In the genomic region with DNA sequence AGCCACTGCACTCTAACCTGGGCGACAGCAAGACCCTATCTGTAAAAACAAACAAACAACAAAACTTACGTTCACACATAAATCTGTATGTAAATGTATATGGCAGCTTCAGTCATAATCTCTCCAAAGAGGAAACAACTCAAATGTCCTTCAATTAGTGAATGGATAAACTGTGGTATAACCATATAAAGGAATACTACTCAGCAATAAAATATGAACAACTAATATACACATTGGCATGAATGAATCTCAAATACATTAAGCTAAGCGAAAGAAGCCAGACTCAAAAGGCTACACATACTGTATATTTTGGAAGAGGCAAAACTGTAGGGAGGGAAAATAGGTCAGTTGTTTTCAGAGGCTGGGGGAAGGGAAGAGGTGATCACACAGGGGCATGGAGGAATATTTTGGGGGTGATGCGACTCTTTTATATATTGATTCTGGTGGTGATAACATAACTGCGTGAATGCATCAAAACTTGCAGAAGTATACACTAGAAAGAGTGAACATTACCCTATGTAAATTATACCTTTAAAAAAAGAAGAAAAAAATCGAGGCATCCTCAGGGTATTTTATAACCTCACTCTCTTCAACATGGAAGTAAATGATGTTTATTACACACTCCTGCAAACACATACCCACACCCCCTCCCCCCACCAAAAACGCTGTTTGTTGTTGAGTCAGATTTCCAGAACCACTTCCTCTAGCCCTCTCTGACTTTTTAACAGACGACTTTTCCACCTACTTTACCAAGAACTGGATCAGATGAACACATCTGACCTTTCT, we compare ENCODE assay signal across 10 cellular contexts. TPM values are rescaled to one million over a fixed set of nuclear protein-coding genes. Genes with fewer than 3 reads are reported as not detected.
DNase-seq lines count a peak whose midpoint lies in the region; ATAC-seq and TF ChIP-seq lines count a peak whose summit lies in the region.
"Had no signal": no experiment of that assay in that cellular context is flagged by ENCODE, and none has a peak within 500 bp of the region (broad histone marks: within the 10 kb centered on the region; RNA-seq: fewer than 3 reads in every experiment).

No MANE protein-coding gene starts in this region.

- DNase-seq in HCEC 1CT (peak; percentile 81), RPMI7951 (ENCODE audit: low read depth) (peak; percentile 89), NCI-H524 (lab: John Stamatoyannopoulos, UW) (no peak), C1 segment of cervical spinal cord (lab: John Stamatoyannopoulos, UW) (no peak)
- peak; percentile 75 for DNase-seq in activated naive CD8-positive, alpha-beta T cell treated with anti-CD3 and anti-CD28 coated beads, Interleukin-2, amount 50 U/mL, for 24 hours
- peak; percentile 56 to 57 for DNase-seq in stimulated activated CD4-positive, alpha-beta T cell treated with anti-CD3 and anti-CD28 coated beads, Interleukin-2, amount 100 ng/mL, for 24 hours
- DNase-seq: Right ventricle myocardium superior had no signal

- no peaks in the 10 kb centered on the region for H3K36me3 Mint-ChIP-seq in activated naive CD8-positive, alpha-beta T cell treated with anti-CD3 and anti-CD28 coated beads, Interleukin-2, amount 50 U/mL, for 24 hours (ENCODE audit: low read depth)

- H3K9me3 Mint-ChIP-seq in activated naive CD8-positive, alpha-beta T cell treated with anti-CD3 and anti-CD28 coated beads, Interleukin-2, amount 50 U/mL, for 24 hours, result no peaks in the 10 kb centered on the region

- H3K36me3 ChIP-seq in gastroesophageal sphincter, result no peaks in the 10 kb centered on the region

- no peaks in the 10 kb centered on the region for H3K9me3 ChIP-seq in gastroesophageal sphincter
- H3K9me3 ChIP-seq: mucosa of descending colon had no signal

- peaks cover 24% of the 10 kb centered on the region for H3K27me3 Mint-ChIP-seq in activated naive CD8-positive, alpha-beta T cell treated with anti-CD3 and anti-CD28 coated beads, Interleukin-2, amount 50 U/mL, for 24 hours

- peaks cover 57% of the 10 kb centered on the region for H3K4me1 Mint-ChIP-seq in activated naive CD8-positive, alpha-beta T cell treated with anti-CD3 and anti-CD28 coated beads, Interleukin-2, amount 50 U/mL, for 24 hours

- 20 to 37% methylated on average over 7 to 8 of the region's 8 CpGs for WGBS in gastroesophageal sphincter (ENCODE audit: low coverage in 1 of 2), 2 donors

- TF ChIP-seq CTCF in gastroesophageal sphincter (IDR thresholded peaks at IDR 0.05), result no peak

- H3K27ac ChIP-seq in gastroesophageal sphincter, result no peak overlapping the region

- H3K4me1 ChIP-seq in gastroesophageal sphincter, result no peaks in the 10 kb centered on the region

- ATAC-seq in activated naive CD8-positive, alpha-beta T cell treated with anti-CD3 and anti-CD28 coated beads, Interleukin-2, amount 50 U/mL, for 24 hours, result peak; percentile 79
- ATAC-seq in GM21825 (IDR thresholded peaks at IDR 0.05; ENCODE audit: unreplicated experiment) (no peak), gastroesophageal sphincter (no peak)
- ATAC-seq: mucosa of descending colon had no signal

- H3K27me3 ChIP-seq in gastroesophageal sphincter, result peaks cover 27% of the 10 kb centered on the region

- peak overlapping the region; percentile 81 for H3K27ac Mint-ChIP-seq in activated naive CD8-positive, alpha-beta T cell treated with anti-CD3 and anti-CD28 coated beads, Interleukin-2, amount 50 U/mL, for 24 hours

- H3K4me3 ChIP-seq in gastroesophageal sphincter, result no peak overlapping the region
- H3K4me3 ChIP-seq: mucosa of descending colon had no signal

- TF ChIP-seq EP300 in gastroesophageal sphincter (IDR thresholded peaks at IDR 0.05), result no peak

- no peak for TF ChIP-seq POLR2A in gastroesophageal sphincter (IDR thresholded peaks at IDR 0.05)

- H3K4me3 Mint-ChIP-seq in activated naive CD8-positive, alpha-beta T cell treated with anti-CD3 and anti-CD28 coated beads, Interleukin-2, amount 50 U/mL, for 24 hours, result peak overlapping the region; percentile 15

RNA-seq across cellular contexts. Expression of gene SMOX, which starts 18.0 kb away (rescaled TPM):
- total RNA-seq in RPMI7951 (2014; rRNA removed; shearing (Covaris generic)), result 28.5 and 40.3 TPM in 2 replicates
- 1 to 10 TPM; 2.3 to 7.6 (median 6.1) TPM for total RNA-seq in gastroesophageal sphincter

Comparison
In these comparisons a context has a peak if more than half of its experiments do, and no peak if none do; other contexts are left out.
1. DNase-seq: peak in HCEC 1CT (single experiment), RPMI7951 (single experiment), activated naive CD8-positive, alpha-beta T cell treated with anti-CD3 and anti-CD28 coated beads, Interleukin-2, amount 50 U/mL, for 24 hours (single experiment) and stimulated activated CD4-positive, alpha-beta T cell treated with anti-CD3 and anti-CD28 coated beads, Interleukin-2, amount 100 ng/mL, for 24 hours (2 of 2); none in NCI-H524 (0 of 2) and C1 segment of cervical spinal cord (0 of 14).